Comparison of ENCODE assay signal across 8 cellular contexts in genomic region chr7:24536670-24537069, GRCh38.
"Had no signal": no experiment of that assay in that cellular context is flagged by ENCODE, and none has a peak within 500 bp of the region (broad histone marks: within the 10 kb centered on the region; RNA-seq: fewer than 3 reads in every experiment).

No MANE protein-coding gene starts in this region.

- H3K9me3 ChIP-seq: HAP-1 had no signal

- FAIRE-seq: HTR-8/SVneo, K562 had no signal

- H3K4me3 ChIP-seq: HAP-1, K562 had no signal

- ATAC-seq: HCT116, K562 had no signal

- DNase-seq: GOT3, H7, IMR-90, KG1 had no signal

- H3K36me3 ChIP-seq: HAP-1 had no signal
